8 cellular contexts compared by ENCODE assay signal in genomic region chr13:19927117-19927734, GRCh38.
DNase-seq lines count a peak whose midpoint lies in the region; FAIRE-seq and TF ChIP-seq lines count a peak whose summit lies in the region.

No MANE protein-coding gene starts in this region.

- DNase-seq in OCI-M1 (lab: John Stamatoyannopoulos, UW) (peak; percentile 20), fibroblast of the conjunctiva (ENCODE audit: low read depth) (peak; percentile 9), superior temporal gyrus (ENCODE audit: extremely low spot score) (peak; percentile 34), cortex of kidney (lab: John Stamatoyannopoulos, UW) (no peak)
- no peak for DNase-seq in T-helper 2 cell treated with Interferon-gamma antibody and Interleukin-4, amounts not matched to agents 5 μg/mL and 100 μg/mL, for 36 hours (ENCODE audit: low spot score)
- DNase-seq in effector CD4-positive, alpha-beta T cell = no peak

- H3K27ac Mint-ChIP-seq in T-helper 2 cell treated with Interferon-gamma antibody and Interleukin-4, amounts not matched to agents 5 μg/mL and 100 μg/mL, for 36 hours = no peak overlapping the region

- peak; percentile 96 for FAIRE-seq in A204.1 (lab: Jason Lieb, UNC)

- H3K4me1 Mint-ChIP-seq in T-helper 2 cell treated with Interferon-gamma antibody and Interleukin-4, amounts not matched to agents 5 μg/mL and 100 μg/mL, for 36 hours (ENCODE audit: low read depth) = no peaks in the 10 kb centered on the region

- H3K27me3 Mint-ChIP-seq in T-helper 2 cell treated with Interferon-gamma antibody and Interleukin-4, amounts not matched to agents 5 μg/mL and 100 μg/mL, for 36 hours (ENCODE audit: low read depth) = peaks cover 2% of the 10 kb centered on the region

- H3K9me3 Mint-ChIP-seq in T-helper 2 cell treated with Interferon-gamma antibody and Interleukin-4, amounts not matched to agents 5 μg/mL and 100 μg/mL, for 36 hours = no peaks in the 10 kb centered on the region

- H3K4me3 Mint-ChIP-seq in T-helper 2 cell treated with Interferon-gamma antibody and Interleukin-4, amounts not matched to agents 5 μg/mL and 100 μg/mL, for 36 hours = no peak overlapping the region

- H3K36me3 Mint-ChIP-seq in T-helper 2 cell treated with Interferon-gamma antibody and Interleukin-4, amounts not matched to agents 5 μg/mL and 100 μg/mL, for 36 hours (ENCODE audit: low read depth) = no peaks in the 10 kb centered on the region

- peak; percentile 44 for TF ChIP-seq CTCF in GM12873 (IDR thresholded peaks at IDR 0.05; ENCODE audit: insufficient read depth, low read depth, low read length, missing control alignments)

Comparison
In these comparisons a context has a peak if more than half of its experiments do, and no peak if none do; other contexts are left out.
1. DNase-seq: peak in OCI-M1 (single experiment), fibroblast of the conjunctiva (single experiment) and superior temporal gyrus (single experiment); none in T-helper 2 cell treated with Interferon-gamma antibody and Interleukin-4, amounts not matched to agents 5 μg/mL and 100 μg/mL, for 36 hours (single experiment), cortex of kidney (single experiment) and effector CD4-positive, alpha-beta T cell (single experiment).